In genomic region chr1:53091841-53092645, GRCh38 we compare ENCODE assay signal across 15 cellular contexts. TPM values are rescaled to one million over a fixed set of nuclear protein-coding genes. Genes with fewer than 3 reads are reported as not detected.
DNase-seq lines count a peak whose midpoint lies in the region; ATAC-seq and TF ChIP-seq lines count a peak whose summit lies in the region.
"Had no signal": no experiment of that assay in that cellular context is flagged by ENCODE, and none has a peak within 500 bp of the region (broad histone marks: within the 10 kb centered on the region; RNA-seq: fewer than 3 reads in every experiment).

No MANE protein-coding gene starts in this region.

- no peaks in the 10 kb centered on the region for H3K4me1 Mint-ChIP-seq in T-cell

- no peaks in the 10 kb centered on the region for H3K36me3 Mint-ChIP-seq in T-cell

- no peaks in the 10 kb centered on the region for H3K27me3 Mint-ChIP-seq in T-cell

- H3K9me3 ChIP-seq in lower lobe of right lung = no peaks in the 10 kb centered on the region
- H3K9me3 ChIP-seq: tibial nerve had no signal

- DNase-seq in AG20443 (ENCODE audit: low spot score) (peak; percentile 50), LHCN-M2 (ENCODE audit: low read depth) (peak; percentile 12), choroid plexus epithelial cell (ENCODE audit: low read depth) (peak; percentile 35), lower lobe of right lung (no peak), GOT3 (lab: John Stamatoyannopoulos, UW) (no peak), erythroblast (lab: John Stamatoyannopoulos, UW) (no peak), T-cell (no peak)
- DNase-seq: activated CD8-positive, alpha-beta memory T cell treated with anti-CD3 and anti-CD28 coated beads, Interleukin-2, amount 50 U/mL, for 48 hours; stimulated activated CD4-positive, alpha-beta T cell treated with anti-CD3 and anti-CD28 coated beads, Interleukin-12 subunit alpha, Interleukin-12 subunit beta, amount 100 ng/mL, for 4 hours had no signal

- H3K9me3 Mint-ChIP-seq in T-cell = no peaks in the 10 kb centered on the region

- no peak overlapping the region for H3K27ac Mint-ChIP-seq in T-cell

- intact Hi-C loops in lower lobe of right lung (cut with DNase I) = no loop called here

- H3K4me3 ChIP-seq in choroid plexus epithelial cell (ENCODE audit: low read depth, low read length) (no peak overlapping the region), lower lobe of right lung (no peak overlapping the region)
- H3K4me3 ChIP-seq: SJSA1, tibial nerve had no signal

- POLR2A ChIA-PET in T-cell (lab: Charles Lee) = no interaction called here

- no peak overlapping the region for H3K4me3 Mint-ChIP-seq in T-cell

- TF ChIP-seq POLR2A in erythroblast (IDR thresholded peaks at IDR 0.05; ENCODE audit: low read length) = no peak

- no peaks in the 10 kb centered on the region for H3K36me3 ChIP-seq in lower lobe of right lung
- H3K36me3 ChIP-seq: SJSA1, tibial nerve had no signal

- CTCF ChIA-PET in T-cell (lab: Charles Lee) = no interaction called here

- ATAC-seq in lower lobe of right lung = peak; percentile 9 to 65
- ATAC-seq in HG03025 (IDR thresholded peaks at IDR 0.05; ENCODE audit: low FRiP score, unreplicated experiment) = no peak
- ATAC-seq in T-cell (replicated peaks in 1 of 4) = no peak

- H3K27me3 ChIP-seq in lower lobe of right lung (ENCODE audit: low read depth) = no peaks in the 10 kb centered on the region
- H3K27me3 ChIP-seq: SJSA1, tibial nerve had no signal

- peaks cover 7% of the 10 kb centered on the region for H3K4me1 ChIP-seq in lower lobe of right lung

- no peak overlapping the region for H3K27ac ChIP-seq in lower lobe of right lung
- H3K27ac ChIP-seq: SJSA1 had no signal

- TF ChIP-seq CTCF in choroid plexus epithelial cell (conservative IDR thresholded peaks at IDR 0.05; ENCODE audit: low read depth, low read length) = no peak
- no peak for TF ChIP-seq CTCF in lower lobe of right lung (IDR thresholded peaks at IDR 0.05)

RNA-seq across cellular contexts. Expression of gene PODN, which starts 30.0 kb away (rescaled TPM):
- total RNA-seq in LHCN-M2 (2014; rRNA removed) (not detected in 2 replicates), lower lobe of right lung (64.0 TPM), T-cell (under 1 TPM in 4 of 5 donors, not detected in 1; 0.22 to 0.68 (median 0.46) TPM)
- 0.35 TPM for polyA plus RNA-seq in LHCN-M2 (2012)
- total RNA-seq: kidney epithelial cell had no signal

RNA-seq across cellular contexts. Expression of gene SLC1A7, which starts 50.4 kb away (rescaled TPM):
- total RNA-seq in LHCN-M2 (2014; rRNA removed) (not detected in 2 replicates), lower lobe of right lung (0.68 TPM), T-cell (under 1 TPM in 2 of 5 donors, not detected in 3; 0.14 to 0.26 TPM)
- not detected for polyA plus RNA-seq in LHCN-M2 (2012)
- total RNA-seq: dermis microvascular lymphatic vessel endothelial cell, kidney epithelial cell had no signal
- polyA plus RNA-seq: neural cell had no signal

Comparison
In these comparisons a context has a peak if more than half of its experiments do, and no peak if none do; other contexts are left out.
1. DNase-seq: peak in AG20443 (single experiment), LHCN-M2 (single experiment) and choroid plexus epithelial cell (single experiment); none in lower lobe of right lung (single experiment), GOT3 (single experiment), erythroblast (0 of 2) and T-cell (0 of 34).
2. ATAC-seq: peak in lower lobe of right lung (2 of 2); none in HG03025 (single experiment) and T-cell (0 of 4).
3. RNA of gene PODN, which starts 30.0 kb away (total RNA-seq): 64.0 TPM in lower lobe of right lung (single experiment); 0.22 to 0.68 TPM in T-cell and not detected in LHCN-M2; every median in the first group is over 10 times any median in the second.